In genomic region chr2:197973772-197974171, GRCh38 we compare ENCODE assay signal across 22 cellular contexts.
"Had no signal": no experiment of that assay in that cellular context is flagged by ENCODE, and none has a peak within 500 bp of the region (broad histone marks: within the 10 kb centered on the region; RNA-seq: fewer than 3 reads in every experiment).

No MANE protein-coding gene starts in this region.

- H3K27ac Mint-ChIP-seq: endodermal cell, immature natural killer cell, memory B cell, mesothelial cell of epicardium, natural killer cell had no signal

- H3K4me3 ChIP-seq: colonic mucosa, gastroesophageal sphincter, left ventricle myocardium inferior, lower lobe of right lung, right atrium auricular region, sigmoid colon, suprapubic skin, tibial nerve, upper lobe of right lung, vagina had no signal

- H3K36me3 Mint-ChIP-seq: immature natural killer cell, memory B cell, mesothelial cell of epicardium, natural killer cell had no signal

- DNase-seq: colonic mucosa; effector CD4-positive, alpha-beta T cell; endodermal cell; erythroblast; immature natural killer cell; left cardiac atrium; left ventricle myocardium inferior; lower lobe of right lung; natural killer cell; sigmoid colon; small intestine; stimulated activated CD4-positive, alpha-beta T cell treated with anti-CD3 and anti-CD28 coated beads, Interleukin-2, amount 100 ng/mL, for 48 hours; stimulated activated naive CD8-positive, alpha-beta T cell treated with anti-CD3 and anti-CD28 coated beads, Interleukin-15, Interleukin-2, amounts not matched to agents 100 U/mL and 50 U/mL, for 24 hours; upper lobe of right lung had no signal

- H3K36me3 ChIP-seq: colonic mucosa, gastroesophageal sphincter, left ventricle myocardium inferior, lower lobe of right lung, right atrium auricular region, sigmoid colon, suprapubic skin, tibial nerve, upper lobe of right lung, vagina had no signal

- H3K4me3 Mint-ChIP-seq: endodermal cell, immature natural killer cell, memory B cell, mesothelial cell of epicardium, natural killer cell, neural crest cell had no signal

- H3K9me3 ChIP-seq: colonic mucosa, gastroesophageal sphincter, left ventricle myocardium inferior, lower lobe of right lung, right atrium auricular region, sigmoid colon, suprapubic skin, tibial nerve, upper lobe of right lung, vagina had no signal

- H3K9me3 Mint-ChIP-seq: mesothelial cell of epicardium, neural crest cell had no signal

- H3K4me1 ChIP-seq: colonic mucosa, lower lobe of right lung, upper lobe of right lung had no signal

- ATAC-seq: gastroesophageal sphincter; left cardiac atrium; lower lobe of right lung; natural killer cell; stimulated activated naive CD8-positive, alpha-beta T cell treated with anti-CD3 and anti-CD28 coated beads, Interleukin-15, Interleukin-2, amounts not matched to agents 100 U/mL and 50 U/mL, for 24 hours; upper lobe of right lung had no signal

- H3K27me3 ChIP-seq: colonic mucosa, gastroesophageal sphincter, right atrium auricular region, sigmoid colon, suprapubic skin, tibial nerve, upper lobe of right lung, vagina had no signal

- H3K27ac ChIP-seq: colonic mucosa, gastroesophageal sphincter, left ventricle myocardium inferior, lower lobe of right lung, right atrium auricular region, sigmoid colon, suprapubic skin, tibial nerve, upper lobe of right lung, vagina had no signal

- H3K4me1 Mint-ChIP-seq: immature natural killer cell, memory B cell, mesothelial cell of epicardium, natural killer cell, neural crest cell had no signal
